In genomic region chr2:70101174-70101573, GRCh38 we compare ENCODE assay signal across 2 cellular contexts.
TF ChIP-seq lines count a peak whose summit lies in the region.

No MANE protein-coding gene starts in this region.

TF ChIP-seq in HEK293, 187 proteins besides CTCF, POLR2A, EP300 and RAD21 (continued from another document):
- no peak for TF ChIP-seq ZBTB11 (tag by site-specific recombination; conservative IDR thresholded peaks at IDR 0.05; ENCODE audit: low read depth)

TF ChIP-seq in HepG2, 621 proteins besides CTCF, POLR2A, EP300 and RAD21 (continued from another document):
- TF ChIP-seq ZBTB40 (IDR thresholded peaks at IDR 0.05): no peak
- TF ChIP-seq ZBTB40 (CRISPR knock-in tag; IDR thresholded peaks at IDR 0.05): no peak
